In genomic region chr1:246782120-246782900, GRCh38 we compare ENCODE assay signal across 8 cellular contexts. TPM values are rescaled to one million over a fixed set of nuclear protein-coding genes. Genes with fewer than 3 reads are reported as not detected.
DNase-seq lines count a peak whose midpoint lies in the region; ATAC-seq and TF ChIP-seq lines count a peak whose summit lies in the region.

No MANE protein-coding gene starts in this region.

- TF ChIP-seq CTCF in cardiac fibroblast (IDR thresholded peaks at IDR 0.05; ENCODE audit: low read depth, low read length) (no peak), transverse colon (IDR thresholded peaks at IDR 0.05) (no peak), esophagus muscularis mucosa (IDR thresholded peaks at IDR 0.05) (no peak)

- ATAC-seq in HG02642 (IDR thresholded peaks at IDR 0.05; ENCODE audit: poor library complexity, unreplicated experiment), result peak; percentile 67

- WGBS in transverse colon (ENCODE audit: low coverage in 1 of 2), 2 donors, result 68 to 73% methylated on average over 3 to 16 of the region's 16 CpGs
- WGBS in esophagus muscularis mucosa, result 53% methylated on average over 13 of the region's 16 CpGs

- peak; percentile 94 for DNase-seq in DMS79 (lab: John Stamatoyannopoulos, UW)
- DNase-seq in NCI-H2196 treated with DMSO at 0.1 percent for 48 hours (lab: John Stamatoyannopoulos, UW; ENCODE audit: unreplicated experiment), result peak; percentile 28
- peak; percentile 88 to 90 for DNase-seq in cardiac fibroblast (ENCODE audit: low read depth in 2 of 2)
- peak; percentile 66 for DNase-seq in renal cortical epithelial cell (ENCODE audit: low read depth)
- no peak for DNase-seq in activated CD4-positive, CD25-positive, alpha-beta regulatory T cell treated with anti-CD3 and anti-CD28 coated beads, Interleukin-2, amount 50 U/mL, for 72 hours
- no peak for DNase-seq in transverse colon
- DNase-seq in esophagus muscularis mucosa (ENCODE audit: extremely low spot score), result no peak

- intact Hi-C loops in transverse colon (cut with DNase I; ENCODE audit: low total_unique reads) (no loop called here), esophagus muscularis mucosa (cut with DNase I) (no loop called here)

- H3K9me3 ChIP-seq in transverse colon (no peaks in the 10 kb centered on the region), esophagus muscularis mucosa (no peaks in the 10 kb centered on the region)

- no peak for TF ChIP-seq POLR2A in transverse colon (IDR thresholded peaks at IDR 0.05)
- TF ChIP-seq POLR2A in esophagus muscularis mucosa (IDR thresholded peaks at IDR 0.05; ENCODE audit: low read depth), result no peak

- no peaks in the 10 kb centered on the region for H3K27me3 ChIP-seq in transverse colon
- H3K27me3 ChIP-seq in esophagus muscularis mucosa, result no peaks in the 10 kb centered on the region

- H3K27ac ChIP-seq in transverse colon (no peak overlapping the region), esophagus muscularis mucosa (replicated peaks in 1 of 4) (no peak overlapping the region)

- no peaks in the 10 kb centered on the region for H3K4me1 ChIP-seq in transverse colon
- H3K4me1 ChIP-seq in esophagus muscularis mucosa, result peaks cover 4 to 13% (median 5%) of the 10 kb centered on the region in 4 donors

- in situ Hi-C loops in transverse colon (cut with MboI; ENCODE audit: low pct_ligation_motif_present in 1 of 4, low pct_unique_long_range_greater_than_20kb in 1 of 4, low sequenced_read_pairs in 3 of 4), result no loop called here

- TF ChIP-seq EP300 in transverse colon (IDR thresholded peaks at IDR 0.05; ENCODE audit: low read depth), result no peak
- TF ChIP-seq EP300 in esophagus muscularis mucosa (IDR thresholded peaks at IDR 0.05), result no peak

- H3K4me3 ChIP-seq in cardiac fibroblast (replicated peaks in 1 of 2; ENCODE audit: low read depth in 2 of 2, low read length in 2 of 2) (no peak overlapping the region), transverse colon (no peak overlapping the region), esophagus muscularis mucosa (no peak overlapping the region)

- H3K36me3 ChIP-seq in transverse colon (no peaks in the 10 kb centered on the region), esophagus muscularis mucosa (peaks cover 5 to 30% (median 19%) of the 10 kb centered on the region in 4 donors)

RNA-seq across cellular contexts. Expression of gene SCCPDH, which starts 58.1 kb away (rescaled TPM):
- total RNA-seq in renal cortical epithelial cell, result 76.4 and 92.5 TPM in 2 replicates
- total RNA-seq in transverse colon, result 10 to 100 TPM in 3 of 4 donors, 1 to 10 TPM in 1; 4.8 to 28.5 (median 17.4) TPM
- total RNA-seq in esophagus muscularis mucosa, result 10 to 100 TPM; 19.4 to 25.5 (median 23.8) TPM

Comparison
In these comparisons a context has a peak if more than half of its experiments do, and no peak if none do; other contexts are left out.
1. DNase-seq: peak in DMS79 (single experiment), NCI-H2196 treated with DMSO at 0.1 percent for 48 hours (single experiment), cardiac fibroblast (2 of 2) and renal cortical epithelial cell (single experiment); none in activated CD4-positive, CD25-positive, alpha-beta regulatory T cell treated with anti-CD3 and anti-CD28 coated beads, Interleukin-2, amount 50 U/mL, for 72 hours (single experiment), transverse colon (single experiment) and esophagus muscularis mucosa (single experiment).